ENCODE assay signal across 1 cellular context in the genomic region with DNA sequence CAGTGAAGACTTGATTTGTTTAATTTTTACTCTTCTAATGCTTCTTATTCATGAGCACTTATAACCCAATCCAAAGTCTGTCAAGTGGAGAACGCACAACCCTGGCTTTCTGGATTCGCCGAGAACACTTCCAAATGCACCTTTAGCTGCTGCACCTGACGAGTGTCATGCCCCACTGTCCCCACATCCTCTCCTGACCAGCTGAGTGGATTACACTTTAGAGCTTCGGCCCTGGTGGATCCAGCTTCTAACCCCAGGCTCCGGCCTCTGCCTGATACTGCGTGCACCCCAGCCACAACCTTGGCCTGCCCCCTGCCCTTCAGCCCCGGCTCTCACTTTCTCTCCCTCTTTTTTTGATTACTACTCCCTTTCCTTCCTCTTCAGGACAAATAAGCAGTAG.
TF ChIP-seq lines count a peak whose summit lies in the region.

No MANE protein-coding gene starts in this region.

TF ChIP-seq in SK-N-SH treated with all-trans-retinoic acid at 6 μM for 48 hours, 23 proteins besides CTCF, POLR2A, EP300 and RAD21 (continued from another document):
- TF ChIP-seq, protein P1, sequence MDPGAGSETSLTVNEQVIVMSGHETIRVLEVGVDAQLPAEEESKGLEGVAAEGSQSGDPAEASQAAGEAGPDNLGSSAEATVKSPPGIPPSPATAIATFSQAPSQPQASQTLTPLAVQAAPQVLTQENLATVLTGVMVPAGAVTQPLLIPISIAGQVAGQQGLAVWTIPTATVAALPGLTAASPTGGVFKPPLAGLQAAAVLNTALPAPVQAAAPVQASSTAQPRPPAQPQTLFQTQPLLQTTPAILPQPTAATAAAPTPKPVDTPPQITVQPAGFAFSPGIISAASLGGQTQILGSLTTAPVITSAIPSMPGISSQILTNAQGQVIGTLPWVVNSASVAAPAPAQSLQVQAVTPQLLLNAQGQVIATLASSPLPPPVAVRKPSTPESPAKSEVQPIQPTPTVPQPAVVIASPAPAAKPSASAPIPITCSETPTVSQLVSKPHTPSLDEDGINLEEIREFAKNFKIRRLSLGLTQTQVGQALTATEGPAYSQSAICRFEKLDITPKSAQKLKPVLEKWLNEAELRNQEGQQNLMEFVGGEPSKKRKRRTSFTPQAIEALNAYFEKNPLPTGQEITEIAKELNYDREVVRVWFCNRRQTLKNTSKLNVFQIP (CRISPR knock-in tag; IDR thresholded peaks at IDR 0.05; ENCODE audit: borderline replicate concordance, low read depth), result no peak
- no peak for TF ChIP-seq PPARA (CRISPR knock-in tag; IDR thresholded peaks at IDR 0.05; ENCODE audit: borderline replicate concordance)
- no peak for TF ChIP-seq RARB (CRISPR knock-in tag; IDR thresholded peaks at IDR 0.05)
- TF ChIP-seq PATZ1 (CRISPR knock-in tag; IDR thresholded peaks at IDR 0.05; ENCODE audit: borderline replicate concordance), result no peak
- TF ChIP-seq, protein P2, sequence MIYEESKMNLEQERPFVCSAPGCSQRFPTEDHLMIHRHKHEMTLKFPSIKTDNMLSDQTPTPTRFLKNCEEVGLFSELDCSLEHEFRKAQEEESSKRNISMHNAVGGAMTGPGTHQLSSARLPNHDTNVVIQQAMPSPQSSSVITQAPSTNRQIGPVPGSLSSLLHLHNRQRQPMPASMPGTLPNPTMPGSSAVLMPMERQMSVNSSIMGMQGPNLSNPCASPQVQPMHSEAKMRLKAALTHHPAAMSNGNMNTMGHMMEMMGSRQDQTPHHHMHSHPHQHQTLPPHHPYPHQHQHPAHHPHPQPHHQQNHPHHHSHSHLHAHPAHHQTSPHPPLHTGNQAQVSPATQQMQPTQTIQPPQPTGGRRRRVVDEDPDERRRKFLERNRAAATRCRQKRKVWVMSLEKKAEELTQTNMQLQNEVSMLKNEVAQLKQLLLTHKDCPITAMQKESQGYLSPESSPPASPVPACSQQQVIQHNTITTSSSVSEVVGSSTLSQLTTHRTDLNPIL (CRISPR knock-in tag; IDR thresholded peaks at IDR 0.05; ENCODE audit: low read depth), result no peak
